In the genomic region with DNA sequence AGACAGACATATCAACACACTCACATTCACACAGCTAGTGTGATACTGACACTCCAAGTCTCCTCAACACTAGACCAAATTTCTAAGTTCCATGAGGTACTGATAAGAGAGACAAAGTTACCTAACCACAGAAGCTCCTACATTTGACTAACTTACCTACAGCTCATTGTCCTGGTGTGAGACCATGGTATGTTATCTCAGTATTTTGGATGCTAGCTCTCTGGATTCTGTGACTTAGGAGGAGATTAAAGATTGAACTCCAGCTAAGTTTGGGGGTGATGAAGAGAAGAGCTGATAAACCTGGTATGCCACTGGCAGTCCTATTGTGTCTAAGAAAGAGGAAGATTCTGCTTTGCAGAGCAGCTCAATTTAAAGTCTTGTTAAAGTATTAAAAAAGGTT, we compare ENCODE assay signal across 30 cellular contexts.
"Had no signal": no experiment of that assay in that cellular context is flagged by ENCODE, and none has a peak within 500 bp of the region (broad histone marks: within the 10 kb centered on the region; RNA-seq: fewer than 3 reads in every experiment).

No MANE protein-coding gene starts in this region.

- ATAC-seq: activated CD8-positive, alpha-beta memory T cell treated with anti-CD3 and anti-CD28 coated beads, Interleukin-2, amount 10 ng/mL, durations not matched to agents 7 days and 5 days; activated CD8-positive, alpha-beta T cell treated with anti-CD3 and anti-CD28 coated beads, Interleukin-2, amount 10 ng/mL, durations not matched to agents 7 days and 5 days; activated naive CD8-positive, alpha-beta T cell treated with anti-CD3 and anti-CD28 coated beads, Interleukin-2, amount 50 U/mL, for 24 hours had no signal

- FAIRE-seq: TTC549 had no signal

- H3K27ac ChIP-seq: ascending aorta, cardiac muscle cell, VCaP had no signal

- H3K9me3 ChIP-seq: ascending aorta had no signal

- H3K4me3 ChIP-seq: ascending aorta, cardiac muscle cell had no signal

- H3K27me3 ChIP-seq: ascending aorta, cardiac muscle cell had no signal

- H3K4me1 ChIP-seq: ascending aorta had no signal

- DNase-seq: activated B cell treated with CpG ODN at 0.5 μM for 24 hours; activated CD4-positive, alpha-beta memory T cell treated with anti-CD3 and anti-CD28 coated beads for 36 hours; activated CD4-positive, alpha-beta T cell treated with anti-CD3 and anti-CD28 coated beads for 4 hours; activated CD4-positive, alpha-beta T cell treated with anti-CD3 and anti-CD28 coated beads, Interleukin-2, amount 10 ng/mL, durations not matched to agents 24 days and 14 days; activated CD4-positive, alpha-beta T cell treated with anti-CD3 and anti-CD28 coated beads, Interleukin-2, amount 50 U/mL, for 1 hour; activated CD4-positive, alpha-beta T cell treated with anti-CD3 and anti-CD28 coated beads, Interleukin-2, amount 50 U/mL, for 4 hours; activated CD4-positive, CD25-positive, alpha-beta regulatory T cell treated with anti-CD3 and anti-CD28 coated beads, Interleukin-2, amount 50 U/mL, for 72 hours; activated CD8-positive, alpha-beta memory T cell treated with anti-CD3 and anti-CD28 coated beads for 24 hours; activated CD8-positive, alpha-beta memory T cell treated with anti-CD3 and anti-CD28 coated beads, Interleukin-2, amount 10 ng/mL, durations not matched to agents 7 days and 5 days; activated CD8-positive, alpha-beta memory T cell treated with anti-CD3 and anti-CD28 coated beads, Interleukin-2, amount 50 U/mL, for 48 hours; activated CD8-positive, alpha-beta T cell treated with anti-CD3 and anti-CD28 coated beads, Interleukin-2, amount 10 ng/mL, durations not matched to agents 7 days and 5 days; activated effector memory CD4-positive, alpha-beta T cell treated with Interleukin-2 at 50 U/mL for 16 hours; activated gamma-delta T cell; activated naive CD4-positive, alpha-beta T cell treated with anti-CD3 and anti-CD28 coated beads, Interleukin-2, amount 10 ng/mL, durations not matched to agents 7 days and 5 days; activated naive CD4-positive, alpha-beta T cell treated with Interleukin-2 at 50 U/mL for 16 hours; activated naive CD8-positive, alpha-beta T cell treated with anti-CD3 and anti-CD28 coated beads, Interleukin-2, amount 10 ng/mL, durations not matched to agents 7 days and 5 days; activated naive CD8-positive, alpha-beta T cell treated with anti-CD3 and anti-CD28 coated beads, Interleukin-2, amount 50 U/mL, for 24 hours; activated T-cell treated with anti-CD3 and anti-CD28 coated beads, Interleukin-2, amount 50 U/mL, for 24 hours; activated T-cell treated with anti-CD3 and anti-CD28 coated beads, Interleukin-2, amount 50 U/mL, for 48 hours; amygdala; anterior cingulate cortex; caudate nucleus; cerebellar nuclear complex; T-helper 1 cell; T-helper 2 cell; T-helper 9 cell had no signal

- H3K36me3 ChIP-seq: ascending aorta, cardiac muscle cell had no signal
